19 cellular contexts compared by ENCODE assay signal in the genomic region with DNA sequence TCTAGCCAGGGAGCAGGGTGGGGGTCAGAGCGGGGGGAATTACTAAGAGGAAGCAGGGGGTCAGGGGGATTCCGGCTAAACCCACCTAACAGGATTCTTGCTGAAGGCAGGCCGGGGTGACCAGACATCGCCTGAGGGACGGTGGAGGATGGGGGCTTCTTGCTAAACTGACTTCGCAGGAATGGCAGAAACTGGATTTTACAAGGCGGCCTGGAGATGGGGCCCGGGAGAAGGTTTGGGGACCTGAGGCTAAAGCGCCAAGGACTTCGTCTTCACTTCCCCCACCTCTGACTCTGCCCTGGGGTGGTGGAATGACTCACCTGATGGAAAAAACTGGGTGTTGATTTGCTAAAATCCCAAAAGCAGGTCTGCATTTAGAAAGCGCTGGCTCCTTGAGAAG. TPM values are rescaled to one million over a fixed set of nuclear protein-coding genes. Genes with fewer than 3 reads are reported as not detected.
"Had no signal": no experiment of that assay in that cellular context is flagged by ENCODE, and none has a peak within 500 bp of the region (broad histone marks: within the 10 kb centered on the region; RNA-seq: fewer than 3 reads in every experiment).

No MANE protein-coding gene starts in this region.

- H3K27me3 Mint-ChIP-seq: activated CD4-positive, alpha-beta T cell treated with anti-CD3 and anti-CD28 coated beads, Interleukin-2, amount 10 ng/mL, durations not matched to agents 24 days and 14 days; activated naive CD8-positive, alpha-beta T cell had no signal

- H3K9me3 ChIP-seq: testis had no signal

- H3K4me3 ChIP-seq: coronary artery, left ventricle myocardium inferior, testis, upper lobe of left lung had no signal

- H3K36me3 ChIP-seq: left ventricle myocardium inferior, upper lobe of left lung had no signal

- H3K4me3 Mint-ChIP-seq: activated CD4-positive, alpha-beta T cell treated with anti-CD3 and anti-CD28 coated beads, Interleukin-2, amount 10 ng/mL, durations not matched to agents 24 days and 14 days; activated naive CD8-positive, alpha-beta T cell; immature natural killer cell; neural crest cell; T-helper 17 cell had no signal

- H3K27ac ChIP-seq: coronary artery, epithelial cell of prostate, left ventricle myocardium inferior, testis, upper lobe of left lung had no signal

- H3K4me1 Mint-ChIP-seq: immature natural killer cell had no signal

- H3K27ac Mint-ChIP-seq: activated CD4-positive, alpha-beta T cell treated with anti-CD3 and anti-CD28 coated beads, Interleukin-2, amount 10 ng/mL, durations not matched to agents 24 days and 14 days; activated naive CD8-positive, alpha-beta T cell; immature natural killer cell; progenitor cell of endocrine pancreas; T-helper 17 cell had no signal

- H3K27me3 ChIP-seq: testis, upper lobe of left lung had no signal

- H3K36me3 Mint-ChIP-seq: immature natural killer cell had no signal

- DNase-seq: activated CD4-positive, alpha-beta T cell treated with anti-CD3 and anti-CD28 coated beads, Interleukin-2, amount 10 ng/mL, durations not matched to agents 24 days and 14 days; activated CD4-positive, CD25-positive, alpha-beta regulatory T cell; activated T-cell treated with anti-CD3 and anti-CD28 coated beads, Interleukin-2, amount 50 U/mL, for 1 hour; amniotic stem cell; cerebellar nuclear complex; immature natural killer cell; kidney glomerular epithelial cell; left ventricle myocardium inferior; retina; stimulated activated CD4-positive, alpha-beta T cell treated with anti-CD3 and anti-CD28 coated beads, Interleukin-4, amount 100 ng/mL, for 1 hour; stimulated activated naive CD4-positive, alpha-beta T cell; T-helper 17 cell; testis; upper lobe of left lung had no signal

- H3K9me3 Mint-ChIP-seq: activated CD4-positive, alpha-beta T cell treated with anti-CD3 and anti-CD28 coated beads, Interleukin-2, amount 10 ng/mL, durations not matched to agents 24 days and 14 days; immature natural killer cell; neural crest cell had no signal

- ATAC-seq: T-helper 17 cell had no signal

RNA-seq across cellular contexts. Expression of gene CEP295NL, which starts 53.3 kb away (rescaled TPM):
- polyA plus RNA-seq: immature natural killer cell had no signal
